ENCODE assay signal across 1 cellular context in genomic region chr12:108823804-108824203, GRCh38.
TF ChIP-seq lines count a peak whose summit lies in the region.

No MANE protein-coding gene starts in this region.

TF ChIP-seq in WTC11, 78 proteins besides CTCF, POLR2A, EP300 and RAD21 (continued from another document):
- TF ChIP-seq PREB (CRISPR knock-in tag; IDR thresholded peaks at IDR 0.05; ENCODE audit: borderline replicate concordance) (no peak), JAZF1 (CRISPR knock-in tag; IDR thresholded peaks at IDR 0.05) (no peak)
